ENCODE assay signal across 17 cellular contexts in the genomic region with DNA sequence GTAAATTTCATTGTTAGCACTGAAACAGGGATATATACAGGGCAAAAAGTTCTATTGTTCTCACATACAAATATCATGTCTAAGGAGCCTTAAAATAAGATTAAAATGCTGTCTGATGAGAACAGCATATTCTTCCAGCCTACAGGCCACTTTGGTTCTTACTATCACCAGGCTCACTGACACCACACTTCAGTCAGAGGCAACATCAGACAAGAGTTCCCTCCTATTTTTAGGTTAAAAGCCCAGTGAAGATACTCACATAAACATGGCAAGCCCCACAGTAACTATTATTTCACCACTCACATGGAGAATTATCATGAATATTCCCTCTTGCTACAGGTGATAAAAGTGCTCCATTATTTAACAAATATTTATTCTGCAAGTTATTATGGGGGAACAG.
DNase-seq lines count a peak whose midpoint lies in the region; ATAC-seq and TF ChIP-seq lines count a peak whose summit lies in the region.
"Had no signal": no experiment of that assay in that cellular context is flagged by ENCODE, and none has a peak within 500 bp of the region (broad histone marks: within the 10 kb centered on the region; RNA-seq: fewer than 3 reads in every experiment).

No MANE protein-coding gene starts in this region.

- H3K9me3 ChIP-seq in SJSA1 (replicated peaks): no peaks in the 10 kb centered on the region; the same call in 1 of the 2 replicates
- H3K9me3 ChIP-seq: SJCRH30 had no signal

- no peaks in the 10 kb centered on the region for H3K27me3 ChIP-seq in SJSA1 (replicated peaks)
- H3K27me3 ChIP-seq in foreskin keratinocyte: no peaks in the 10 kb centered on the region
- H3K27me3 ChIP-seq: SJCRH30 had no signal

- intact Hi-C loops in activated CD4-positive, alpha-beta T cell treated with anti-CD3 and anti-CD28 coated beads, Interleukin-2, amount 10 ng/mL, durations not matched to agents 24 days and 14 days (cut with micrococcal nuclease): loop anchor here (2.0 kb wide), 1 partner anchor 34 kb away; no protein-coding TSS in a partner anchor

- DNase-seq in activated CD4-positive, alpha-beta T cell treated with anti-CD3 and anti-CD28 coated beads, Interleukin-2, amount 10 ng/mL, durations not matched to agents 24 days and 14 days: no peak
- no peak for DNase-seq in activated CD4-positive, alpha-beta T cell treated with anti-CD3 and anti-CD28 coated beads for 4 hours
- DNase-seq in SJSA1 (ENCODE audit: low read depth in 1 of 2, low spot score in 2 of 2): no peak
- DNase-seq in nephron progenitor cell: no peak
- no peak for DNase-seq in D341Med (ENCODE audit: low spot score)
- DNase-seq in NCI-H1105 (lab: John Stamatoyannopoulos, UW): no peak
- DNase-seq in foreskin keratinocyte: no peak
- DNase-seq: CD4-positive, alpha-beta memory T cell; DMS79 treated with DMSO at 0.1 percent for 48 hours; NCI-H1417 treated with DMSO at 0.1 percent for 48 hours; NCI-H1930; NCI-H69; NK-92 treated with Interleukin-12 subunit alpha and Interleukin-12 subunit beta, amount 100 ng/mL, for 24 hours; SJCRH30 had no signal

- peaks cover 17% of the 10 kb centered on the region for H3K4me1 ChIP-seq in SJSA1 (replicated peaks)
- H3K4me1 ChIP-seq in foreskin keratinocyte: peaks cover 6% of the 10 kb centered on the region
- H3K4me1 ChIP-seq: SJCRH30 had no signal

- peak overlapping the region; percentile 27 for H3K27ac Mint-ChIP-seq in activated CD4-positive, alpha-beta T cell treated with anti-CD3 and anti-CD28 coated beads, Interleukin-2, amount 10 ng/mL, durations not matched to agents 24 days and 14 days
- H3K27ac Mint-ChIP-seq in nephron progenitor cell: peak overlapping the region; percentile 20
- H3K27ac Mint-ChIP-seq: CD4-positive, alpha-beta memory T cell; IgD-negative memory B cell had no signal

- peak overlapping the region; percentile 84 for H3K27ac ChIP-seq in SJSA1
- no peak overlapping the region for H3K27ac ChIP-seq in foreskin keratinocyte
- H3K27ac ChIP-seq: 22Rv1, SJCRH30 had no signal

- H3K9me3 Mint-ChIP-seq in activated CD4-positive, alpha-beta T cell treated with anti-CD3 and anti-CD28 coated beads, Interleukin-2, amount 10 ng/mL, durations not matched to agents 24 days and 14 days: no peaks in the 10 kb centered on the region
- no peaks in the 10 kb centered on the region for H3K9me3 Mint-ChIP-seq in nephron progenitor cell

- peaks cover 3% of the 10 kb centered on the region for H3K36me3 Mint-ChIP-seq in activated CD4-positive, alpha-beta T cell treated with anti-CD3 and anti-CD28 coated beads, Interleukin-2, amount 10 ng/mL, durations not matched to agents 24 days and 14 days (ENCODE audit: low read depth)
- H3K36me3 Mint-ChIP-seq in nephron progenitor cell (ENCODE audit: low read depth): peaks cover 20% of the 10 kb centered on the region

- H3K4me3 Mint-ChIP-seq in activated CD4-positive, alpha-beta T cell treated with anti-CD3 and anti-CD28 coated beads, Interleukin-2, amount 10 ng/mL, durations not matched to agents 24 days and 14 days: no peak overlapping the region
- H3K4me3 Mint-ChIP-seq in nephron progenitor cell: no peak overlapping the region
- H3K4me3 Mint-ChIP-seq: CD4-positive, alpha-beta memory T cell; IgD-negative memory B cell had no signal

- H3K27me3 Mint-ChIP-seq in activated CD4-positive, alpha-beta T cell treated with anti-CD3 and anti-CD28 coated beads, Interleukin-2, amount 10 ng/mL, durations not matched to agents 24 days and 14 days: no peaks in the 10 kb centered on the region
- no peaks in the 10 kb centered on the region for H3K27me3 Mint-ChIP-seq in nephron progenitor cell (ENCODE audit: low read depth, poor library complexity)
- H3K27me3 Mint-ChIP-seq: CD4-positive, alpha-beta memory T cell; IgD-negative memory B cell had no signal

- peaks cover 5% of the 10 kb centered on the region for H3K4me1 Mint-ChIP-seq in activated CD4-positive, alpha-beta T cell treated with anti-CD3 and anti-CD28 coated beads, Interleukin-2, amount 10 ng/mL, durations not matched to agents 24 days and 14 days
- no peaks in the 10 kb centered on the region for H3K4me1 Mint-ChIP-seq in nephron progenitor cell
- H3K4me1 Mint-ChIP-seq: CD4-positive, alpha-beta memory T cell had no signal

- H3K36me3 ChIP-seq in SJSA1: no peaks in the 10 kb centered on the region
- H3K36me3 ChIP-seq: SJCRH30 had no signal

- peak; percentile 31 for ATAC-seq in GM21786 (IDR thresholded peaks at IDR 0.05; ENCODE audit: unreplicated experiment)
- ATAC-seq in foreskin keratinocyte: no peak

- TF ChIP-seq CTCF in nephron progenitor cell (IDR thresholded peaks at IDR 0.05) (no peak), foreskin keratinocyte (conservative IDR thresholded peaks at IDR 0.05) (no peak)

- H3K4me3 ChIP-seq in SJSA1: no peak overlapping the region
- H3K4me3 ChIP-seq: SJCRH30 had no signal
